Comparison of ENCODE assay signal across 14 cellular contexts in the genomic region with DNA sequence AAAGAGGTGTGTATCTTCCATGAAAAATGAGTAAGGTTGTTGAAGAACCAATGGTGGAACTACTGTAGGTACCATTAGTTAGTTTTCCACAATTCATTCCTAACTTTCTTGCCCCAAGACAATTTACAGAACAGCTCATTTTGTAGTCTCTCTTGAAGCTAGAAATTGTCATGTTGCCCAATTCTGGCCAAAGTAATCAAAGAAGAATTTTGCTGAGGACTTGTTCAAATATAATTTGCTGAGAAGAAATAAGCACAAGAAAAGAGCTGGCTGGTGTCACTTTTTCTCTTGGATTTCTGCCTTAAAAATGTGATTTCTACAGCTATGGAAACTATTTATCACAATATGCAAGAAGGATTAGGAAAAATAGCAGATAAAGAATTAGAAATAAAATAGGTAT.
"Had no signal": no experiment of that assay in that cellular context is flagged by ENCODE, and none has a peak within 500 bp of the region (broad histone marks: within the 10 kb centered on the region; RNA-seq: fewer than 3 reads in every experiment).

No MANE protein-coding gene starts in this region.

- H3K4me1 ChIP-seq: esophagus squamous epithelium, pancreas, uterus had no signal

- H3K4me3 ChIP-seq: esophagus squamous epithelium, lung, pancreas, thoracic aorta, uterus had no signal

- DNase-seq: activated T-cell treated with anti-CD3 and anti-CD28 coated beads, Interleukin-2, amount 50 U/mL, for 1 hour; amygdala; esophagus squamous epithelium; hypothalamus; left cardiac atrium; midbrain; pancreas; stimulated activated CD4-positive, alpha-beta T cell treated with anti-CD3 and anti-CD28 coated beads, Interleukin-15, amount 100 ng/mL, for 24 hours; stimulated activated CD4-positive, alpha-beta T cell treated with anti-CD3 and anti-CD28 coated beads, Interleukin-4, amount 100 ng/mL, for 24 hours; stimulated activated naive CD8-positive, alpha-beta T cell treated with anti-CD3 and anti-CD28 coated beads, Interleukin-15, amount 100 ng/mL, for 72 hours; T-helper 2 cell; uterus had no signal

- H3K36me3 ChIP-seq: esophagus squamous epithelium, pancreas, thoracic aorta, uterus had no signal

- H3K9me3 ChIP-seq: esophagus squamous epithelium, pancreas, thoracic aorta, uterus had no signal

- ATAC-seq: left cardiac atrium; pancreas; stimulated activated naive CD8-positive, alpha-beta T cell treated with anti-CD3 and anti-CD28 coated beads, Interleukin-15, amount 100 ng/mL, for 72 hours had no signal

- H3K27me3 ChIP-seq: esophagus squamous epithelium, pancreas, uterus had no signal

- H3K27ac ChIP-seq: esophagus squamous epithelium, pancreas, thoracic aorta, uterus had no signal
